ENCODE assay signal across 10 cellular contexts in the genomic region with DNA sequence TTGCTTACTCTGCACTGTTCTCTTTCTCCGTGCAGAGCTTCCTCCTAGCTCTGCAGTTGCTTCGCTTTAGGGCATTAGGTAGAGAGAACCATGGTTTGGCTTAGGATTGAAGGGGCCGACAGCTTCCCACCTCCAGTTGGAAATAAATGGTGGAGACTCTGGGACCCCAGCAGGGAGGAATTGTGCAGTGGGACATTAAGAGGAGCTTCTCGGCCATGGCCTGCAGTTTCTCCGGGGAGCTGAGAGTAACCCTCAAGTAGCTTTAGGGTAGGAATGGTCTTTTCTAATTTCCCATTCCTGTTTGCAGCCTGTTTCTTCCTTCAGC. TPM values are rescaled to one million over a fixed set of nuclear protein-coding genes. Genes with fewer than 3 reads are reported as not detected.
DNase-seq lines count a peak whose midpoint lies in the region; ATAC-seq, FAIRE-seq and TF ChIP-seq lines count a peak whose summit lies in the region.
"Had no signal": no experiment of that assay in that cellular context is flagged by ENCODE, and none has a peak within 500 bp of the region (broad histone marks: within the 10 kb centered on the region; RNA-seq: fewer than 3 reads in every experiment).

No MANE protein-coding gene starts in this region.

- H3K27me3 Mint-ChIP-seq in CD4-positive, CD25-positive, alpha-beta regulatory T cell: no peaks in the 10 kb centered on the region
- H3K27me3 Mint-ChIP-seq: activated naive CD4-positive, alpha-beta T cell treated with anti-CD3 and anti-CD28 coated beads, Interleukin-2, amount 50 U/mL, for 24 hours had no signal

- TF ChIP-seq CTCF in OCI-LY1 (IDR thresholded peaks at IDR 0.05; ENCODE audit: low read length): no peak
- TF ChIP-seq CTCF in pancreas (IDR thresholded peaks at IDR 0.05): no peak

- H3K4me2 ChIP-seq in OCI-LY1 (ENCODE audit: low read length): peak overlapping the region; percentile 87

- no peaks in the 10 kb centered on the region for H4K20me1 ChIP-seq in OCI-LY1 (ENCODE audit: insufficient read depth, low read length)

- H3K4me3 Mint-ChIP-seq in CD4-positive, CD25-positive, alpha-beta regulatory T cell: no peak overlapping the region
- H3K4me3 Mint-ChIP-seq: activated naive CD4-positive, alpha-beta T cell treated with anti-CD3 and anti-CD28 coated beads, Interleukin-2, amount 50 U/mL, for 24 hours had no signal

- no peak for DNase-seq in CD4-positive, CD25-positive, alpha-beta regulatory T cell
- DNase-seq in pancreas: no peak
- no peak for DNase-seq in amniotic stem cell (lab: John Stamatoyannopoulos, UW)
- no peak for DNase-seq in NCI-H748 treated with DMSO at 0.1 percent for 48 hours (lab: John Stamatoyannopoulos, UW)

- H3K27ac ChIP-seq in CD4-positive, CD25-positive, alpha-beta regulatory T cell (ENCODE audit: insufficient read depth, low read length, poor library complexity, severe bottlenecking): peak overlapping the region; percentile 30
- H3K27ac ChIP-seq in OCI-LY1 (ENCODE audit: low read depth, low read length, poor library complexity, severe bottlenecking) (no peak overlapping the region), esophagus (ENCODE audit: low read depth in 2 of 2, low read length in 1 of 2) (peak overlapping the region; percentile 34 to 85), pancreas (peak overlapping the region in 1 of 4 donors; percentile 69)

- peaks cover 3 to 50% (median 20%) of the 10 kb centered on the region in 4 donors for H3K4me1 Mint-ChIP-seq in CD4-positive, CD25-positive, alpha-beta regulatory T cell

- no peaks in the 10 kb centered on the region for H3K9me3 ChIP-seq in CD4-positive, CD25-positive, alpha-beta regulatory T cell (ENCODE audit: control insufficient read depth in 2 of 2, low read length in 2 of 2)
- H3K9me3 ChIP-seq in OCI-LY1 (ENCODE audit: low read length): no peaks in the 10 kb centered on the region
- H3K9me3 ChIP-seq in esophagus (ENCODE audit: control insufficient read depth in 2 of 2, insufficient read depth in 1 of 2, low read depth in 1 of 2, low read length in 1 of 2): no peaks in the 10 kb centered on the region
- H3K9me3 ChIP-seq in pancreas: no peaks in the 10 kb centered on the region

- H3K9me2 ChIP-seq in OCI-LY1 (ENCODE audit: low read depth, low read length): no peaks in the 10 kb centered on the region

- peak overlapping the region; percentile 87 for H3K4me3 ChIP-seq in CD4-positive, CD25-positive, alpha-beta regulatory T cell (ENCODE audit: low read depth, low read length)
- H3K4me3 ChIP-seq in OCI-LY1 (ENCODE audit: low read depth, low read length, poor library complexity, severe bottlenecking) (peak overlapping the region; percentile 95), esophagus (ENCODE audit: low read depth in 1 of 2, low read length in 2 of 2) (peak overlapping the region; percentile 81 to 89), pancreas (peak overlapping the region; percentile 17 to 91 (median 76))

- H3K27me3 ChIP-seq in CD4-positive, CD25-positive, alpha-beta regulatory T cell (ENCODE audit: control insufficient read depth, insufficient read depth, low read length): no peaks in the 10 kb centered on the region
- H3K27me3 ChIP-seq in OCI-LY1 (ENCODE audit: insufficient read depth, low read length) (no peaks in the 10 kb centered on the region), esophagus (ENCODE audit: control insufficient read depth in 1 of 2, insufficient read depth in 2 of 2, low read length in 2 of 2) (no peaks in the 10 kb centered on the region), pancreas (no peaks in the 10 kb centered on the region)

- peak overlapping the region in 2 of 3 donors; percentile 56 to 87 for H3K27ac Mint-ChIP-seq in CD4-positive, CD25-positive, alpha-beta regulatory T cell

- no peak for ATAC-seq in CD4-positive, CD25-positive, alpha-beta regulatory T cell (ENCODE audit: low read depth in 2 of 2)
- ATAC-seq in pancreas: no peak
- no peak for ATAC-seq in HG03025 (IDR thresholded peaks at IDR 0.05; ENCODE audit: low FRiP score, unreplicated experiment)
- ATAC-seq in HG03354 (IDR thresholded peaks at IDR 0.05; ENCODE audit: poor library complexity, severe bottlenecking, unreplicated experiment): no peak

- H3K4me1 ChIP-seq in CD4-positive, CD25-positive, alpha-beta regulatory T cell (ENCODE audit: control insufficient read depth, insufficient read depth, low read length, poor library complexity, severe bottlenecking): peaks cover 38% of the 10 kb centered on the region
- H3K4me1 ChIP-seq in OCI-LY1 (ENCODE audit: insufficient read depth, low read length, severe bottlenecking): peaks cover 26% of the 10 kb centered on the region
- peaks cover 2 to 8% of the 10 kb centered on the region in 2 donors for H3K4me1 ChIP-seq in esophagus (ENCODE audit: control insufficient read depth in 2 of 2, insufficient read depth in 2 of 2, low read length in 1 of 2)
- H3K4me1 ChIP-seq in pancreas: peaks cover 6 to 16% (median 12%) of the 10 kb centered on the region in 3 donors

- peaks cover 15% of the 10 kb centered on the region for H3K79me2 ChIP-seq in OCI-LY1 (ENCODE audit: insufficient read depth, low read length)

- H2AFZ ChIP-seq in OCI-LY1 (ENCODE audit: low read length): no peak overlapping the region

- FAIRE-seq in pancreas (lab: Jason Lieb, UNC): no peak

- intact Hi-C loops in pancreas (cut with DNase I): loop anchor here in 1 of 3 donors (10.0 kb wide), 1 partner anchor 80 kb away; no protein-coding TSS in a partner anchor

- peaks cover 11% of the 10 kb centered on the region for H3K36me3 Mint-ChIP-seq in CD4-positive, CD25-positive, alpha-beta regulatory T cell
- H3K36me3 Mint-ChIP-seq: activated naive CD4-positive, alpha-beta T cell treated with anti-CD3 and anti-CD28 coated beads, Interleukin-2, amount 50 U/mL, for 24 hours had no signal

- no peaks in the 10 kb centered on the region for H3K9me3 Mint-ChIP-seq in CD4-positive, CD25-positive, alpha-beta regulatory T cell
- H3K9me3 Mint-ChIP-seq: activated naive CD4-positive, alpha-beta T cell treated with anti-CD3 and anti-CD28 coated beads, Interleukin-2, amount 50 U/mL, for 24 hours had no signal

- peaks cover 22% of the 10 kb centered on the region for H3K36me3 ChIP-seq in CD4-positive, CD25-positive, alpha-beta regulatory T cell (ENCODE audit: control insufficient read depth, insufficient read depth, low read length)
- H3K36me3 ChIP-seq in OCI-LY1 (ENCODE audit: insufficient read depth, low read length) (peaks cover 4% of the 10 kb centered on the region; the same call in 1 of the 2 replicates), esophagus (ENCODE audit: control insufficient read depth in 2 of 2, insufficient read depth in 2 of 2, low read length in 1 of 2) (no peaks in the 10 kb centered on the region), pancreas (no peaks in the 10 kb centered on the region)

- H3F3A ChIP-seq in OCI-LY1 (ENCODE audit: insufficient read depth, low read length): no peaks in the 10 kb centered on the region

- 12 to 13% methylated on average over 5 of the region's 5 CpGs for WGBS in esophagus, 2 donors
- WGBS in pancreas, 2 donors: 15 to 19% methylated on average over 5 of the region's 5 CpGs

- H3K9ac ChIP-seq in OCI-LY1 (ENCODE audit: low read length): peak overlapping the region; percentile 89

RNA-seq across cellular contexts. Expression of a gene that starts 1.2 kb away (rescaled TPM):
- total RNA-seq in CD4-positive, CD25-positive, alpha-beta regulatory T cell: 17.8 TPM
- polyA plus RNA-seq in CD4-positive, CD25-positive, alpha-beta regulatory T cell: 1 to 10 TPM; 2.4 to 6.3 (median 4.6) TPM
- polyA plus RNA-seq in esophagus (1 to 10 TPM; 2.9 to 6.0 TPM), pancreas (1 to 10 TPM; 2.6 to 2.7 TPM)
- total RNA-seq in pancreas: 1 to 10 TPM; 1.9 to 7.8 (median 3.6) TPM

RNA-seq across cellular contexts. Expression of a gene that starts 2.4 kb away (rescaled TPM):
- total RNA-seq in CD4-positive, CD25-positive, alpha-beta regulatory T cell: 63.0 TPM
- polyA plus RNA-seq in CD4-positive, CD25-positive, alpha-beta regulatory T cell: 10 to 100 TPM; 67.9 to 77.9 (median 75.6) TPM
- polyA plus RNA-seq in esophagus (10 to 100 TPM; 56.1 to 60.3 TPM), pancreas (10 to 100 TPM; 33.6 to 38.1 TPM)
- total RNA-seq in pancreas: 10 to 100 TPM; 22.4 to 40.9 (median 27.4) TPM

RNA-seq across cellular contexts. Expression of a gene that starts 53.6 kb away (rescaled TPM):
- 0.35 TPM for total RNA-seq in CD4-positive, CD25-positive, alpha-beta regulatory T cell
- 1 to 10 TPM in 1 of 4 donors, under 1 TPM in 3; 0.40 to 1.1 (median 0.55) TPM for polyA plus RNA-seq in CD4-positive, CD25-positive, alpha-beta regulatory T cell
- polyA plus RNA-seq in esophagus (under 1 TPM; 0.37 to 0.65 TPM), pancreas (1 to 10 TPM in 1 of 2 donors, under 1 TPM in 1; 0.46 to 1.2 TPM)
- total RNA-seq in pancreas: 1 to 10 TPM in 2 of 6 donors, under 1 TPM in 4; 0.37 to 1.1 (median 0.44) TPM
- total RNA-seq: M059J had no signal
